2 cellular contexts compared by ENCODE assay signal in the genomic region with DNA sequence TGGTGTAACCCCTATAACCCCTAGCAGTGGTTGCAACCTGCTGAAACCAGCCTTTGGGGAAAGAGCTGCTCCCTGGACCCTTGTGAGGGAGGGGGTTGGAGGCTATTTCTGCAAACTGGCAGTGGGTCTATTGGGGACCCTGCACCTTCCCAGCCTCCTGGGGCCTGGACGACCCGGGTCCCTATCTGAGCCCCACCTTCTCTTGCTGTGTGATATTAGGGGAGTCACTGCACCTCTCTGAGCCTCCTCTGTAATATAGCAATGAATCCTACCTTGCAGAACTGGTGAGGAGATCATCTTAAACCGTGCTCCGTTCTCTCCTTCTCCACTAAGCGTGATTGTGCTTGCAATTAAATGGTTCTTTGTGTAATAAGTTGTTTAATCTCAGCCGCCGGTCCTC.
TF ChIP-seq lines count a peak whose summit lies in the region.

No MANE protein-coding gene starts in this region.

TF ChIP-seq in HepG2, 621 proteins besides CTCF, POLR2A, EP300 and RAD21:
- TF ChIP-seq ZNF83 (CRISPR knock-in tag; IDR thresholded peaks at IDR 0.05; ENCODE audit: borderline replicate concordance): no peak
- TF ChIP-seq ZNF768 (CRISPR knock-in tag; IDR thresholded peaks at IDR 0.05): peak; percentile 72
- TF ChIP-seq, protein P1, sequence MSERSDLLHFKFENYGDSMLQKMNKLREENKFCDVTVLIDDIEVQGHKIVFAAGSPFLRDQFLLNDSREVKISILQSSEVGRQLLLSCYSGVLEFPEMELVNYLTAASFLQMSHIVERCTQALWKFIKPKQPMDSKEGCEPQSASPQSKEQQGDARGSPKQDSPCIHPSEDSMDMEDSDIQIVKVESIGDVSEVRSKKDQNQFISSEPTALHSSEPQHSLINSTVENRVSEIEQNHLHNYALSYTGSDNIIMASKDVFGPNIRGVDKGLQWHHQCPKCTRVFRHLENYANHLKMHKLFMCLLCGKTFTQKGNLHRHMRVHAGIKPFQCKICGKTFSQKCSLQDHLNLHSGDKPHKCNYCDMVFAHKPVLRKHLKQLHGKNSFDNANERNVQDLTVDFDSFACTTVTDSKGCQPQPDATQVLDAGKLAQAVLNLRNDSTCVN (CRISPR knock-in tag; IDR thresholded peaks at IDR 0.05; ENCODE audit: borderline replicate concordance): no peak

TF ChIP-seq in K562, 482 proteins besides CTCF, POLR2A, EP300 and RAD21:
- TF ChIP-seq MTA1 (IDR thresholded peaks at IDR 0.05; ENCODE audit: borderline replicate concordance) (no peak), ZFP36 (IDR thresholded peaks at IDR 0.05; ENCODE audit: low read depth, low read length, partially characterized antibody) (peak; percentile 50)
